29 cellular contexts compared by ENCODE assay signal in genomic region chr1:158078569-158079080, GRCh38.
DNase-seq lines count a peak whose midpoint lies in the region; ATAC-seq, FAIRE-seq and TF ChIP-seq lines count a peak whose summit lies in the region.
"Had no signal": no experiment of that assay in that cellular context is flagged by ENCODE, and none has a peak within 500 bp of the region (broad histone marks: within the 10 kb centered on the region; RNA-seq: fewer than 3 reads in every experiment).

No MANE protein-coding gene starts in this region.

- H3K9me2 ChIP-seq in MM.1S (replicated peaks; ENCODE audit: insufficient read depth, low read length), result no peaks in the 10 kb centered on the region

- no peaks in the 10 kb centered on the region for H3K27me3 Mint-ChIP-seq in Caco-2 (ENCODE audit: insufficient read depth, unreplicated experiment)
- H3K27me3 Mint-ChIP-seq: activated CD4-positive, alpha-beta memory T cell treated with anti-CD3 and anti-CD28 coated beads for 36 hours had no signal

- H3K9me3 ChIP-seq in Caco-2 (no peaks in the 10 kb centered on the region), KOPT-K1 (ENCODE audit: insufficient read depth, low read length, poor library complexity, severe bottlenecking) (no peaks in the 10 kb centered on the region), GM12878 (replicated peaks; ENCODE audit: control insufficient read depth, insufficient read depth, low read length) (no peaks in the 10 kb centered on the region), neuronal stem cell (replicated peaks in 1 of 2; ENCODE audit: control insufficient read depth in 2 of 2, insufficient read depth in 1 of 2, low read depth in 1 of 2, low read length in 2 of 2) (no peaks in the 10 kb centered on the region), MM.1S (replicated peaks; ENCODE audit: insufficient read depth, low read length) (no peaks in the 10 kb centered on the region)
- H3K9me3 ChIP-seq: gastrocnemius medialis, tibial nerve had no signal

- SMC1A ChIA-PET in GM12878 (lab: Charles Lee; ENCODE audit: uncharacterized antibody, unreplicated experiment), result no interaction called here

- H4K20me1 ChIP-seq in GM12878 (ENCODE audit: control insufficient read depth, insufficient read depth) (no peaks in the 10 kb centered on the region), MM.1S (ENCODE audit: insufficient read depth, low read length) (no peaks in the 10 kb centered on the region)

- no peak overlapping the region for H3K9ac ChIP-seq in GM12878 (ENCODE audit: control insufficient read depth, insufficient read depth, low read length)
- H3K9ac ChIP-seq in neuronal stem cell (ENCODE audit: low read depth, low read length, poor library complexity), result peak overlapping the region; percentile 21
- H3K9ac ChIP-seq in MM.1S (ENCODE audit: low read length), result no peak overlapping the region
- H3K9ac ChIP-seq: GM23248 had no signal

- FAIRE-seq in GM12878 (lab: Jason Lieb, UNC), result no peak
- FAIRE-seq: endothelial cell of umbilical vein, GM18507, GM19239, HepG2 had no signal

- DNase-seq in Caco-2 (no peak), GM12878 (ENCODE audit: low read depth, low spot score) (no peak), neuronal stem cell (ENCODE audit: low spot score) (no peak), MM.1S (no peak), Kasumi-1 (lab: John Stamatoyannopoulos, UW) (no peak), Ammon's horn (ENCODE audit: low spot score) (no peak)
- DNase-seq: activated CD4-positive, alpha-beta memory T cell treated with anti-CD3 and anti-CD28 coated beads for 36 hours; activated CD4-positive, alpha-beta T cell treated with anti-CD3 and anti-CD28 coated beads for 1 hour; activated naive CD4-positive, alpha-beta T cell treated with anti-CD3 and anti-CD28 coated beads, Interleukin-2, amount 50 U/mL, for 16 hours; amniotic stem cell; brain microvascular endothelial cell; dorsolateral prefrontal cortex; gastrocnemius medialis; GM23248; kidney glomerular epithelial cell; midbrain; MV-4-11; naive B cell; NCI-H446 treated with DMSO at 0.1 percent for 48 hours; NCI-H82; occipital lobe; stimulated activated CD4-positive, alpha-beta T cell treated with anti-CD3 and anti-CD28 coated beads, Interleukin-4, amount 100 ng/mL, for 4 hours had no signal

- peak overlapping the region; percentile 13 for H3K27ac ChIP-seq in KOPT-K1 (ENCODE audit: low read depth, low read length, poor library complexity, severe bottlenecking)
- no peak overlapping the region for H3K27ac ChIP-seq in GM12878 (ENCODE audit: control insufficient read depth, insufficient read depth)
- H3K27ac ChIP-seq in neuronal stem cell (replicated peaks; ENCODE audit: low read length), result no peak overlapping the region
- H3K27ac ChIP-seq in MM.1S (ENCODE audit: low read length), result no peak overlapping the region
- H3K27ac ChIP-seq: brain microvascular endothelial cell, C4-2B, dorsolateral prefrontal cortex, gastrocnemius medialis, GM23248 had no signal

- H2AFZ ChIP-seq in GM12878 (ENCODE audit: control insufficient read depth, low read depth, low read length) (no peak overlapping the region), neuronal stem cell (ENCODE audit: low read length) (no peak overlapping the region), MM.1S (ENCODE audit: low read length) (no peak overlapping the region)
- H2AFZ ChIP-seq: GM23248 had no signal

- H3K4me1 Mint-ChIP-seq in Caco-2 (ENCODE audit: low read depth, unreplicated experiment), result no peaks in the 10 kb centered on the region

- intact Hi-C loops in Caco-2 (cut with micrococcal nuclease; ENCODE audit: unreplicated experiment) (no loop called here), GM12878 (cut with micrococcal nuclease; ENCODE audit: unreplicated experiment) (no loop called here)

- H3K4me2 ChIP-seq in GM12878 (ENCODE audit: control insufficient read depth, insufficient read depth), result no peak overlapping the region
- H3K4me2 ChIP-seq in neuronal stem cell (ENCODE audit: insufficient read depth, low read length, poor library complexity, severe bottlenecking), result no peak overlapping the region
- no peak overlapping the region for H3K4me2 ChIP-seq in MM.1S (ENCODE audit: low read depth, low read length)

- peak; percentile 52 for ATAC-seq in GM12878
- ATAC-seq: gastrocnemius medialis, HepG2 had no signal

- no peak overlapping the region for H2BK12ac ChIP-seq in neuronal stem cell (ENCODE audit: low read length)

- TF ChIP-seq CTCF in Caco-2 (IDR thresholded peaks at IDR 0.05; ENCODE audit: insufficient read depth in 1 of 2, low read depth in 1 of 2, low read length in 1 of 2, severe bottlenecking in 1 of 2, unreplicated experiment in 1 of 2), result no peak
- no peak for TF ChIP-seq CTCF in GM12878 (IDR thresholded peaks at IDR 0.05 in 2 of 3, conservative IDR thresholded peaks at IDR 0.05 in 1 of 3; ENCODE audit: control insufficient read depth in 2 of 3, extremely low read depth in 1 of 3, insufficient read depth in 1 of 3, low read depth in 3 of 3, low read length in 3 of 3)
- no peak for TF ChIP-seq CTCF in MM.1S (IDR thresholded peaks at IDR 0.05; ENCODE audit: low read length)

- H3K27me3 ChIP-seq in Caco-2 (replicated peaks; ENCODE audit: control insufficient read depth, insufficient read depth, low read length) (no peaks in the 10 kb centered on the region), GM12878 (replicated peaks in 1 of 2; ENCODE audit: control insufficient read depth in 2 of 2, insufficient read depth in 2 of 2, low read length in 1 of 2) (peaks cover 0 to 7% of the 10 kb centered on the region in 2 experiments; a peak in 3 of 4 replicates), neuronal stem cell (ENCODE audit: control insufficient read depth in 3 of 3, insufficient read depth in 3 of 3, low read depth in 1 of 3, low read length in 3 of 3) (no peaks in the 10 kb centered on the region), MM.1S (replicated peaks; ENCODE audit: insufficient read depth, low read length) (no peaks in the 10 kb centered on the region)
- H3K27me3 ChIP-seq: brain microvascular endothelial cell, dorsolateral prefrontal cortex, gastrocnemius medialis, tibial nerve had no signal

- H3K4me3 ChIP-seq in Caco-2 (ENCODE audit: low read depth, low read length), result no peak overlapping the region
- H3K4me3 ChIP-seq in GM12878, result no peak overlapping the region
- no peak overlapping the region for H3K4me3 ChIP-seq in neuronal stem cell (ENCODE audit: low read length in 2 of 2)
- H3K4me3 ChIP-seq in MM.1S (ENCODE audit: low read length), result no peak overlapping the region
- H3K4me3 ChIP-seq: dorsolateral prefrontal cortex, gastrocnemius medialis, GM23248, tibial nerve had no signal

- BruUV-seq in Caco-2 (replicated peaks; lab: Mats Ljungman, UMichigan), result no TSS peak
- no TSS peak for BruUV-seq in GM12878 (replicated peaks; lab: Mats Ljungman, UMichigan)

- H4K8ac ChIP-seq in neuronal stem cell (ENCODE audit: low read depth, low read length), result no peak overlapping the region

- H2BK5ac ChIP-seq in neuronal stem cell (ENCODE audit: low read length), result no peak overlapping the region

- in situ Hi-C loops in GM12878 (cut with MboI), result no loop called here

- no peak overlapping the region for H2AK5ac ChIP-seq in neuronal stem cell (ENCODE audit: low read depth, low read length)

- CTCF ChIA-PET in Caco-2 (lab: Charles Lee) (no interaction called here), GM12878 (lab: Yijun Ruan, JAX) (no interaction called here)

- H3K14ac ChIP-seq in neuronal stem cell (ENCODE audit: low read length), result peak overlapping the region; percentile 57

- H3K9me3 Mint-ChIP-seq in Caco-2 (ENCODE audit: unreplicated experiment), result no peaks in the 10 kb centered on the region
- H3K9me3 Mint-ChIP-seq: activated CD4-positive, alpha-beta memory T cell treated with anti-CD3 and anti-CD28 coated beads for 36 hours; naive B cell had no signal

- TF ChIP-seq POLR2A in GM12878 (IDR thresholded peaks at IDR 0.05; ENCODE audit: low read depth, low read length), result no peak

- POLR2A ChIA-PET in Caco-2 (lab: Charles Lee) (no interaction called here), GM12878 (lab: Charles Lee) (no interaction called here)

- no peak overlapping the region for H3K18ac ChIP-seq in neuronal stem cell (ENCODE audit: low read length)

- no peak overlapping the region for H2BK120ac ChIP-seq in neuronal stem cell (ENCODE audit: low read depth, low read length)

- H4K91ac ChIP-seq in neuronal stem cell (ENCODE audit: low read depth, low read length, poor library complexity), result no peak overlapping the region

- H3K4ac ChIP-seq in neuronal stem cell (ENCODE audit: low read length), result no peak overlapping the region

- H3K27ac Mint-ChIP-seq in Caco-2 (ENCODE audit: unreplicated experiment), result peak overlapping the region; percentile 7
- H3K27ac Mint-ChIP-seq: activated CD4-positive, alpha-beta memory T cell treated with anti-CD3 and anti-CD28 coated beads for 36 hours had no signal

- H3K36me3 ChIP-seq in Caco-2 (ENCODE audit: control insufficient read depth, insufficient read depth, low read length) (no peaks in the 10 kb centered on the region), KOPT-K1 (ENCODE audit: insufficient read depth, low read length) (peaks cover 14% of the 10 kb centered on the region; the same call in 1 of the 2 replicates), GM12878 (ENCODE audit: control insufficient read depth in 2 of 2, insufficient read depth in 2 of 2, low read length in 1 of 2) (no peaks in the 10 kb centered on the region), neuronal stem cell (replicated peaks in 1 of 2; ENCODE audit: control insufficient read depth in 2 of 2, insufficient read depth in 2 of 2, low read length in 2 of 2) (peaks cover 30 to 86% of the 10 kb centered on the region in 2 donors), MM.1S (replicated peaks; ENCODE audit: insufficient read depth, low read length) (no peaks in the 10 kb centered on the region)
- H3K36me3 ChIP-seq: gastrocnemius medialis had no signal

- no peak overlapping the region for H2BK15ac ChIP-seq in neuronal stem cell (ENCODE audit: low read length)

- H3K79me1 ChIP-seq in neuronal stem cell (ENCODE audit: low read depth, low read length), result peaks cover 15% of the 10 kb centered on the region

- no peak overlapping the region for H3K23ac ChIP-seq in neuronal stem cell (ENCODE audit: low read depth, low read length, poor library complexity)

- H3F3A ChIP-seq in MM.1S (ENCODE audit: insufficient read depth, low read length), result no peaks in the 10 kb centered on the region

- no peak for TF ChIP-seq RAD21 in GM12878 (IDR thresholded peaks at IDR 0.05; ENCODE audit: insufficient read depth, low read depth, low read length)

- no peak for TF ChIP-seq EP300 in GM12878 (IDR thresholded peaks at IDR 0.05; ENCODE audit: borderline replicate concordance in 1 of 2, control insufficient read depth in 1 of 2, low read depth in 2 of 2, low read length in 2 of 2)

- 11% methylated on average over 4 of the region's 4 CpGs for WGBS in GM12878 (ENCODE audit: insufficient coverage, insufficient replicate concordance, low lambda C conversion rate, missing lambda C conversion rate)
- WGBS in neuronal stem cell (ENCODE audit: extremely low coverage in 2 of 2, insufficient read length in 2 of 2, insufficient replicate concordance in 1 of 2), 2 donors, result no CpG with 5 or more reads among the region's 4 CpGs

- H3K4me1 ChIP-seq in Caco-2, result no peaks in the 10 kb centered on the region
- H3K4me1 ChIP-seq in GM12878 (ENCODE audit: control insufficient read depth, insufficient read depth, low read length), result no peaks in the 10 kb centered on the region
- H3K4me1 ChIP-seq in neuronal stem cell (ENCODE audit: control insufficient read depth in 2 of 2, insufficient read depth in 1 of 2, low read depth in 1 of 2, low read length in 2 of 2), result peaks cover 5 to 33% of the 10 kb centered on the region in 2 donors
- H3K4me1 ChIP-seq in MM.1S (ENCODE audit: low read length), result no peaks in the 10 kb centered on the region
- H3K4me1 ChIP-seq: gastrocnemius medialis had no signal

- RAD21 ChIA-PET in GM12878 (lab: Charles Lee; ENCODE audit: unreplicated experiment), result no interaction called here

- H3K4me3 Mint-ChIP-seq in Caco-2 (ENCODE audit: unreplicated experiment), result no peak overlapping the region
- H3K4me3 Mint-ChIP-seq: activated CD4-positive, alpha-beta memory T cell treated with anti-CD3 and anti-CD28 coated beads for 36 hours; naive B cell had no signal

- H3K79me2 ChIP-seq in GM12878 (ENCODE audit: control insufficient read depth, insufficient read depth, low read length) (no peaks in the 10 kb centered on the region), MM.1S (ENCODE audit: low read length) (no peaks in the 10 kb centered on the region)

- peaks cover 16% of the 10 kb centered on the region for H3K36me3 Mint-ChIP-seq in Caco-2 (ENCODE audit: insufficient read depth, unreplicated experiment)
- H3K36me3 Mint-ChIP-seq: activated CD4-positive, alpha-beta memory T cell treated with anti-CD3 and anti-CD28 coated beads for 36 hours; naive B cell had no signal
